ENCODE assay signal across 11 cellular contexts in genomic region chr1:169692766-169693460, GRCh38. TPM values are rescaled to one million over a fixed set of nuclear protein-coding genes. Genes with fewer than 3 reads are reported as not detected.
DNase-seq lines count a peak whose midpoint lies in the region; ATAC-seq and TF ChIP-seq lines count a peak whose summit lies in the region.
"Had no signal": no experiment of that assay in that cellular context is flagged by ENCODE, and none has a peak within 500 bp of the region (broad histone marks: within the 10 kb centered on the region; RNA-seq: fewer than 3 reads in every experiment).

No MANE protein-coding gene starts in this region.

- H3K9me2 ChIP-seq in DOHH2 (replicated peaks; ENCODE audit: control insufficient read depth, low read length), result no peaks in the 10 kb centered on the region

- no peaks in the 10 kb centered on the region for H3K9me3 ChIP-seq in DOHH2 (ENCODE audit: control insufficient read depth, insufficient read depth, low read length)
- H3K9me3 ChIP-seq: SJCRH30 had no signal

- peak overlapping the region; percentile 72 for H3K4me3 Mint-ChIP-seq in activated naive CD8-positive, alpha-beta T cell treated with anti-CD3 and anti-CD28 coated beads, Interleukin-2, amount 50 U/mL, for 24 hours

- H3K4me3 ChIP-seq in DOHH2 (ENCODE audit: low read length), result no peak overlapping the region
- H3K4me3 ChIP-seq: SJCRH30 had no signal

- peak; percentile 34 for ATAC-seq in GM21367 (IDR thresholded peaks at IDR 0.05; ENCODE audit: unreplicated experiment)
- ATAC-seq in HG03457 (IDR thresholded peaks at IDR 0.05; ENCODE audit: unreplicated experiment), result peak; percentile 38
- ATAC-seq in activated naive CD8-positive, alpha-beta T cell treated with anti-CD3 and anti-CD28 coated beads, Interleukin-2, amount 50 U/mL, for 24 hours, result peak; percentile 75
- no peak for ATAC-seq in foreskin keratinocyte

- H4K20me1 ChIP-seq in DOHH2 (ENCODE audit: control insufficient read depth, insufficient read depth, low read depth, low read length), result no peaks in the 10 kb centered on the region

- peaks cover 57% of the 10 kb centered on the region for H3K36me3 Mint-ChIP-seq in activated naive CD8-positive, alpha-beta T cell treated with anti-CD3 and anti-CD28 coated beads, Interleukin-2, amount 50 U/mL, for 24 hours (ENCODE audit: low read depth)

- H3K27ac Mint-ChIP-seq in activated naive CD8-positive, alpha-beta T cell treated with anti-CD3 and anti-CD28 coated beads, Interleukin-2, amount 50 U/mL, for 24 hours, result no peak overlapping the region

- H3K4me1 ChIP-seq in DOHH2 (ENCODE audit: control insufficient read depth, low read length) (peaks cover 91% of the 10 kb centered on the region), foreskin keratinocyte (no peaks in the 10 kb centered on the region)
- H3K4me1 ChIP-seq: SJCRH30 had no signal

- H3K27ac ChIP-seq in DOHH2 (ENCODE audit: low read depth, low read length) (no peak overlapping the region), foreskin keratinocyte (no peak overlapping the region)
- H3K27ac ChIP-seq: epithelial cell of prostate, SJCRH30 had no signal

- peak overlapping the region; percentile 24 for H3K4me2 ChIP-seq in DOHH2 (ENCODE audit: low read length)

- no peaks in the 10 kb centered on the region for H3K79me2 ChIP-seq in DOHH2 (ENCODE audit: control insufficient read depth, low read length)

- H3K27me3 Mint-ChIP-seq in activated naive CD8-positive, alpha-beta T cell treated with anti-CD3 and anti-CD28 coated beads, Interleukin-2, amount 50 U/mL, for 24 hours, result no peaks in the 10 kb centered on the region

- H3K36me3 ChIP-seq in DOHH2 (ENCODE audit: control insufficient read depth, low read length), result peaks cover 11% of the 10 kb centered on the region
- H3K36me3 ChIP-seq: SJCRH30 had no signal

- peaks cover 97% of the 10 kb centered on the region for H3K4me1 Mint-ChIP-seq in activated naive CD8-positive, alpha-beta T cell treated with anti-CD3 and anti-CD28 coated beads, Interleukin-2, amount 50 U/mL, for 24 hours

- H3K9me3 Mint-ChIP-seq in activated naive CD8-positive, alpha-beta T cell treated with anti-CD3 and anti-CD28 coated beads, Interleukin-2, amount 50 U/mL, for 24 hours, result no peaks in the 10 kb centered on the region

- peaks cover 16% of the 10 kb centered on the region for H3F3A ChIP-seq in DOHH2 (ENCODE audit: control insufficient read depth, insufficient read depth)

- TF ChIP-seq CTCF in DOHH2 (IDR thresholded peaks at IDR 0.05; ENCODE audit: low read depth, low read length, poor library complexity, severe bottlenecking) (no peak), foreskin keratinocyte (conservative IDR thresholded peaks at IDR 0.05) (no peak)

- H3K27me3 ChIP-seq in DOHH2 (ENCODE audit: control insufficient read depth, low read length), result no peaks in the 10 kb centered on the region
- no peaks in the 10 kb centered on the region for H3K27me3 ChIP-seq in foreskin keratinocyte
- H3K27me3 ChIP-seq: SJCRH30 had no signal

- DNase-seq in activated naive CD8-positive, alpha-beta T cell treated with anti-CD3 and anti-CD28 coated beads, Interleukin-2, amount 50 U/mL, for 24 hours, result no peak
- DNase-seq in activated effector memory CD4-positive, alpha-beta T cell treated with anti-CD3 and anti-CD28 coated beads, Interleukin-2, amount 50 U/mL, for 16 hours, result no peak
- DNase-seq in NCI-H2196 treated with DMSO at 0.1 percent for 48 hours (lab: John Stamatoyannopoulos, UW; ENCODE audit: unreplicated experiment) (no peak), superior temporal gyrus (ENCODE audit: extremely low spot score) (no peak), foreskin keratinocyte (no peak)
- DNase-seq: EL, SJCRH30 had no signal

RNA-seq across cellular contexts. Expression of gene SELL, which starts 18.5 kb away (rescaled TPM):
- total RNA-seq in foreskin keratinocyte, result not detected in 2 replicates
- 0.03 TPM in 1 of 2 replicates, not detected in the other for polyA plus RNA-seq in foreskin keratinocyte
- total RNA-seq: SJCRH30 had no signal

RNA-seq across cellular contexts. Expression of gene SELE, which starts 41.0 kb away (rescaled TPM):
- total RNA-seq in foreskin keratinocyte, result not detected in 2 replicates
- polyA plus RNA-seq in foreskin keratinocyte, result not detected in 2 replicates
- total RNA-seq: SJCRH30 had no signal
